16 cellular contexts compared by ENCODE assay signal in genomic region chr20:10604865-10605440, GRCh38.
DNase-seq lines count a peak whose midpoint lies in the region; FAIRE-seq and TF ChIP-seq lines count a peak whose summit lies in the region.
"Had no signal": no experiment of that assay in that cellular context is flagged by ENCODE, and none has a peak within 500 bp of the region (broad histone marks: within the 10 kb centered on the region; RNA-seq: fewer than 3 reads in every experiment).

No MANE protein-coding gene starts in this region.

- no peak for TF ChIP-seq EP300 in suprapubic skin (IDR thresholded peaks at IDR 0.05)

- no peak for DNase-seq in PC-9
- no peak for DNase-seq in suprapubic skin (ENCODE audit: low spot score in 2 of 2)
- DNase-seq in NCI-H146 treated with DMSO at 0.1 percent for 48 hours (lab: John Stamatoyannopoulos, UW; ENCODE audit: unreplicated experiment) = no peak
- no peak for DNase-seq in NCI-H345 (lab: John Stamatoyannopoulos, UW)
- DNase-seq in MV-4-11 (lab: John Stamatoyannopoulos, UW) = no peak
- DNase-seq in NCI-H2171 treated with DMSO at 0.1 percent for 48 hours (lab: John Stamatoyannopoulos, UW) = no peak
- DNase-seq: activated naive CD4-positive, alpha-beta T cell treated with anti-CD3 and anti-CD28 coated beads for 36 hours; NCI-H1048; stimulated activated CD4-positive, alpha-beta T cell treated with anti-CD3 and anti-CD28 coated beads, Interleukin-2, amount 100 ng/mL, for 48 hours; stimulated activated naive B cell treated with anti-CD40 and anti-IgM and Interleukin-4, amounts not matched to agents 10 μg/mL and 1 μg/mL and 100 μg/mL, for 72 hours had no signal

- TF ChIP-seq POLR2A in suprapubic skin (IDR thresholded peaks at IDR 0.05) = no peak

- H3F3A ChIP-seq in PC-9 (ENCODE audit: insufficient read depth, low read depth) = peaks cover 11% of the 10 kb centered on the region; the same call in 1 of the 2 replicates

- H3K36me3 ChIP-seq in PC-9 (ENCODE audit: low read depth) (no peaks in the 10 kb centered on the region; the same call in 1 of the 2 replicates), liver (ENCODE audit: control insufficient read depth in 4 of 4, insufficient read depth in 3 of 4, low read depth in 1 of 4, low read length in 3 of 4) (peaks cover 0 to 6% (median 2%) of the 10 kb centered on the region in 4 donors), suprapubic skin (no peaks in the 10 kb centered on the region)
- H3K36me3 ChIP-seq: ovary had no signal

- no peak overlapping the region for H3K4me3 ChIP-seq in PC-9
- no peak overlapping the region for H3K4me3 ChIP-seq in liver (ENCODE audit: low read depth in 1 of 3, low read length in 3 of 3)
- H3K4me3 ChIP-seq in suprapubic skin = no peak overlapping the region
- H3K4me3 ChIP-seq: BLaER1 treated with 17β-estradiol and CSF1 and Interleukin-3, amounts not matched to agents 10 nM and 100 nM; ovary had no signal

- no TSS peak for BruUV-seq in PC-9 (replicated peaks; lab: Mats Ljungman, UMichigan)

- TF ChIP-seq RAD21 in liver (IDR thresholded peaks at IDR 0.05) = no peak

- peak overlapping the region; percentile 87 for H3K27ac ChIP-seq in PC-9
- H3K27ac ChIP-seq in liver (ENCODE audit: low read depth in 1 of 2, low read length in 2 of 2) = no peak overlapping the region
- H3K27ac ChIP-seq in suprapubic skin = peak overlapping the region; percentile 79
- H3K27ac ChIP-seq: BLaER1 treated with 17β-estradiol and CSF1 and Interleukin-3, amounts not matched to agents 10 nM and 100 nM; ovary had no signal

- peak; percentile 62 for FAIRE-seq in endometrium (lab: Jason Lieb, UNC)
- FAIRE-seq: GM12891, GM19239 had no signal

- peak overlapping the region; percentile 31 for H3K4me2 ChIP-seq in PC-9

- TF ChIP-seq CTCF in PC-9 (conservative IDR thresholded peaks at IDR 0.05) = no peak
- TF ChIP-seq CTCF in liver (IDR thresholded peaks at IDR 0.05; ENCODE audit: low read depth, low read length, missing input control) = no peak
- TF ChIP-seq CTCF in suprapubic skin (IDR thresholded peaks at IDR 0.05) = no peak

- H3K4me1 ChIP-seq in PC-9 (replicated peaks; ENCODE audit: insufficient read depth) (peaks cover 35% of the 10 kb centered on the region), liver (ENCODE audit: control insufficient read depth in 4 of 4, insufficient read depth in 4 of 4, low read length in 3 of 4) (no peaks in the 10 kb centered on the region), suprapubic skin (peaks cover 31% of the 10 kb centered on the region)

- no peak overlapping the region for H3K9ac ChIP-seq in liver (ENCODE audit: low read depth in 1 of 2, low read length in 2 of 2)
- H3K9ac ChIP-seq: BLaER1 treated with 17β-estradiol and CSF1 and Interleukin-3, amounts not matched to agents 10 nM and 100 nM had no signal

- POLR2A ChIA-PET in PC-9 (lab: Charles Lee; ENCODE audit: unreplicated experiment) = interaction anchor here (0.7 to 1.1 kb wide), 2 partner anchors 10 to 66 kb away, joined by 3 to 14 read pairs; no protein-coding TSS in a partner anchor

- 94% methylated on average over 2 of the region's 2 CpGs for WGBS in liver
- WGBS in suprapubic skin = 80% methylated on average over 2 of the region's 2 CpGs

- 0 out of 2 replicates have a peak, but pooled peaks cover 6% of the 10 kb centered on the region for H3K79me2 ChIP-seq in PC-9 (ENCODE audit: low read depth)

- H2AFZ ChIP-seq in PC-9 = no peak overlapping the region

- H3K9me2 ChIP-seq in PC-9 (ENCODE audit: insufficient read depth) = no peaks in the 10 kb centered on the region

- H3K27me3 ChIP-seq in PC-9 (ENCODE audit: insufficient read depth, low read depth) = no peaks in the 10 kb centered on the region
- H3K27me3 ChIP-seq in liver (ENCODE audit: control insufficient read depth in 4 of 4, insufficient read depth in 4 of 4, low read length in 3 of 4) = no peaks in the 10 kb centered on the region
- no peaks in the 10 kb centered on the region for H3K27me3 ChIP-seq in suprapubic skin
- H3K27me3 ChIP-seq: BLaER1 treated with 17β-estradiol and CSF1 and Interleukin-3, amounts not matched to agents 10 nM and 100 nM; ovary had no signal

- H3K9me3 ChIP-seq in PC-9 (ENCODE audit: insufficient read depth, low read depth) (no peaks in the 10 kb centered on the region), liver (ENCODE audit: control insufficient read depth in 4 of 4, low read length in 3 of 4) (no peaks in the 10 kb centered on the region), suprapubic skin (no peaks in the 10 kb centered on the region)
- H3K9me3 ChIP-seq: BLaER1 treated with 17β-estradiol and CSF1 and Interleukin-3, amounts not matched to agents 10 nM and 100 nM; ovary had no signal

- intact Hi-C loops in PC-9 (cut with micrococcal nuclease; ENCODE audit: unreplicated experiment) = loop anchor here (2.0 to 5.0 kb wide), 3 partner anchors 46 to 1257 kb away; no protein-coding TSS in a partner anchor

- CTCF ChIA-PET in PC-9 (lab: Charles Lee) = interaction anchor here (0.6 to 1.2 kb wide), 2 partner anchors 45 to 350 kb away, joined by 3 read pairs; no protein-coding TSS in a partner anchor

- H4K20me1 ChIP-seq in PC-9 (ENCODE audit: insufficient read depth) = no peaks in the 10 kb centered on the region
- H4K20me1 ChIP-seq: BLaER1 treated with 17β-estradiol and CSF1 and Interleukin-3, amounts not matched to agents 10 nM and 100 nM had no signal

TF ChIP-seq in liver, 16 proteins besides CTCF, POLR2A, EP300 and RAD21:
- no peak for TF ChIP-seq TAF1 (conservative IDR thresholded peaks at IDR 0.05)
- TF ChIP-seq SP1 (IDR thresholded peaks at IDR 0.05) = peak; percentile 2
- no peak for TF ChIP-seq GABPA (IDR thresholded peaks at IDR 0.05 in 1 of 2, conservative IDR thresholded peaks at IDR 0.05 in 1 of 2)

Comparison
In these comparisons a context has a peak if more than half of its experiments do, and no peak if none do; other contexts are left out.
1. H3K27ac ChIP-seq: peak in PC-9 (single experiment) and suprapubic skin (single experiment); none in liver (0 of 2).